Comparison of ENCODE assay signal across 14 cellular contexts in the genomic region with DNA sequence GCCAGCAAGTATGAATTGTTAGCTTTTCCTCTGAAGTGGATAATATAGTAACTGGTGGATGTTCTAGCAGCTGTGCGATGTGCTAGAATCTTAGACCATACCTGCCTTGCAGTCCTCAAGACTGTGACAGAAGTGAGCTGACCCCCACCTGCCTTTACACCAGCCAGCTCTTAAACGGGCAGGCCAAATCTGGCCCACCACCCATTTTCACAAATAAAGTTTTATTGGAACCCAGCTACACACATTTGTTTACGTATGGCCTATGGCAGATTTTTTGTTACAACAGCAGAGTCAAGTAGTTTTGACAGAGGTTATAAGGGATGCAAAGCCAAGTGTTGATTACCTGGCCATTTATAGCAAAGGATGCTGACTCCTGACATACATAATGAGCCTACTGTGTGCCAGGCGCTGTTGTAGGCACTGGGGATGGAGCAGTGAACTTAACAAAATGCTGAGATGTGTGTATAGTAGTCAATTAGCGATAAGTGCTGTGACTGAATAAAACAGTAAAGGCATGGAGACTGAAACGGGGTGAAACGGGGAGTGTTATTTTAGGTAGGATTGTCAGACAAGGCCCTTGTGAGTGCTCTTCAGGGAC.
"Had no signal": no experiment of that assay in that cellular context is flagged by ENCODE, and none has a peak within 500 bp of the region (broad histone marks: within the 10 kb centered on the region; RNA-seq: fewer than 3 reads in every experiment).

No MANE protein-coding gene starts in this region.

- H3K4me1 ChIP-seq: esophagus squamous epithelium, lower lobe of right lung had no signal

- DNase-seq: dermis blood vessel endothelial cell; esophagus squamous epithelium; foreskin fibroblast; kidney; left cardiac atrium; left ventricle myocardium inferior; lower lobe of right lung; natural killer cell; sigmoid colon; stimulated activated CD4-positive, alpha-beta T cell treated with anti-CD3 and anti-CD28 coated beads, Interleukin-2, amount 100 ng/mL, for 24 hours; stimulated activated CD4-positive, alpha-beta T cell treated with anti-CD3 and anti-CD28 coated beads, Interleukin-4, amount 100 ng/mL, for 4 hours; stimulated activated naive CD4-positive, alpha-beta T cell had no signal

- H3K4me3 ChIP-seq: esophagus squamous epithelium, left ventricle myocardium inferior, lower lobe of right lung, sigmoid colon, skin epidermis had no signal

- H3K27ac ChIP-seq: esophagus squamous epithelium, left ventricle myocardium inferior, lower lobe of right lung, sigmoid colon, skin epidermis had no signal

- H3K36me3 ChIP-seq: esophagus squamous epithelium, left ventricle myocardium inferior, lower lobe of right lung, sigmoid colon had no signal

- FAIRE-seq: kidney, urothelium cell line had no signal

- ATAC-seq: left cardiac atrium, lower lobe of right lung, natural killer cell had no signal

- H3K27me3 ChIP-seq: esophagus squamous epithelium, sigmoid colon had no signal

- H3K9me3 ChIP-seq: esophagus squamous epithelium, left ventricle myocardium inferior, lower lobe of right lung, sigmoid colon had no signal
